Comparison of ENCODE assay signal across 16 cellular contexts in genomic region chr6:94894300-94894699, GRCh38.
DNase-seq lines count a peak whose midpoint lies in the region; ATAC-seq and TF ChIP-seq lines count a peak whose summit lies in the region.
"Had no signal": no experiment of that assay in that cellular context is flagged by ENCODE, and none has a peak within 500 bp of the region (broad histone marks: within the 10 kb centered on the region; RNA-seq: fewer than 3 reads in every experiment).

No MANE protein-coding gene starts in this region.

- no peaks in the 10 kb centered on the region for H3K4me1 Mint-ChIP-seq in MCF 10A (ENCODE audit: insufficient read depth, unreplicated experiment)
- H3K4me1 Mint-ChIP-seq in activated CD4-positive, alpha-beta T cell treated with anti-CD3 and anti-CD28 coated beads, Interleukin-2, amount 10 ng/mL, durations not matched to agents 7 days and 5 days, result no peaks in the 10 kb centered on the region
- H3K4me1 Mint-ChIP-seq: CD4-positive, alpha-beta memory T cell had no signal

- no peak overlapping the region for H4K91ac ChIP-seq in neuronal stem cell (ENCODE audit: low read depth, low read length, poor library complexity)

- H2BK12ac ChIP-seq in neuronal stem cell (ENCODE audit: low read length), result no peak overlapping the region

- H2AK5ac ChIP-seq in neuronal stem cell (ENCODE audit: low read depth, low read length), result no peak overlapping the region

- H3K4me1 ChIP-seq in breast epithelium, result no peaks in the 10 kb centered on the region
- H3K4me1 ChIP-seq in RWPE2 (ENCODE audit: insufficient read depth, poor library complexity, severe bottlenecking), result peaks cover 11% of the 10 kb centered on the region
- no peaks in the 10 kb centered on the region for H3K4me1 ChIP-seq in neuronal stem cell (ENCODE audit: control insufficient read depth in 2 of 2, insufficient read depth in 1 of 2, low read depth in 1 of 2, low read length in 2 of 2)
- H3K4me1 ChIP-seq in aorta (ENCODE audit: control insufficient read depth in 1 of 2, insufficient read depth in 2 of 2, low read length in 2 of 2), result no peaks in the 10 kb centered on the region
- H3K4me1 ChIP-seq: BLaER1 treated with 17β-estradiol and CSF1 and Interleukin-3, amounts not matched to agents 10 nM and 100 nM had no signal

- no peak overlapping the region for H2BK5ac ChIP-seq in neuronal stem cell (ENCODE audit: low read length)

- H4K8ac ChIP-seq in neuronal stem cell (ENCODE audit: low read depth, low read length), result no peak overlapping the region

- no peak overlapping the region for H3K27ac ChIP-seq in breast epithelium
- no peak overlapping the region for H3K27ac ChIP-seq in RWPE2 (ENCODE audit: poor library complexity, severe bottlenecking)
- no peak overlapping the region for H3K27ac ChIP-seq in neuronal stem cell (replicated peaks; ENCODE audit: low read length)
- H3K27ac ChIP-seq in aorta (ENCODE audit: low read depth in 1 of 2, low read length in 2 of 2), result no peak overlapping the region
- H3K27ac ChIP-seq: BLaER1 treated with 17β-estradiol and CSF1 and Interleukin-3, amounts not matched to agents 10 nM and 100 nM had no signal

- no peaks in the 10 kb centered on the region for H3K9me3 Mint-ChIP-seq in MCF 10A (ENCODE audit: unreplicated experiment)
- H3K9me3 Mint-ChIP-seq in activated CD4-positive, alpha-beta T cell treated with anti-CD3 and anti-CD28 coated beads, Interleukin-2, amount 10 ng/mL, durations not matched to agents 7 days and 5 days, result no peaks in the 10 kb centered on the region

- no TSS peak for BruUV-seq in MCF 10A (replicated peaks; lab: Mats Ljungman, UMichigan)

- no peak overlapping the region for H3K9ac ChIP-seq in neuronal stem cell (ENCODE audit: low read depth, low read length, poor library complexity)
- H3K9ac ChIP-seq: BLaER1 treated with 17β-estradiol and CSF1 and Interleukin-3, amounts not matched to agents 10 nM and 100 nM had no signal

- peaks cover 25% of the 10 kb centered on the region for H3K27me3 Mint-ChIP-seq in MCF 10A (ENCODE audit: insufficient read depth, unreplicated experiment)
- no peaks in the 10 kb centered on the region for H3K27me3 Mint-ChIP-seq in activated CD4-positive, alpha-beta T cell treated with anti-CD3 and anti-CD28 coated beads, Interleukin-2, amount 10 ng/mL, durations not matched to agents 7 days and 5 days
- H3K27me3 Mint-ChIP-seq: CD4-positive, alpha-beta memory T cell had no signal

- H3K27me3 ChIP-seq in breast epithelium (no peaks in the 10 kb centered on the region), RWPE2 (ENCODE audit: insufficient read depth, poor library complexity, severe bottlenecking) (no peaks in the 10 kb centered on the region), neuronal stem cell (ENCODE audit: control insufficient read depth in 3 of 3, insufficient read depth in 3 of 3, low read depth in 1 of 3, low read length in 3 of 3) (no peaks in the 10 kb centered on the region), aorta (ENCODE audit: control insufficient read depth in 1 of 2, insufficient read depth in 2 of 2, low read length in 1 of 2) (no peaks in the 10 kb centered on the region)
- H3K27me3 ChIP-seq: BLaER1 treated with 17β-estradiol and CSF1 and Interleukin-3, amounts not matched to agents 10 nM and 100 nM had no signal

- intact Hi-C loops in MCF 10A (cut with micrococcal nuclease) (no loop called here), breast epithelium (cut with DNase I; ENCODE audit: low total_unique reads) (no loop called here), aorta (cut with DNase I) (no loop called here)

- DNase-seq in MCF 10A (ENCODE audit: unreplicated experiment) (peak; percentile 8), breast epithelium (ENCODE audit: low spot score in 2 of 2) (no peak), RWPE2 (ENCODE audit: low spot score) (no peak), epithelial cell of esophagus (ENCODE audit: low read depth) (peak; percentile 89), neuronal stem cell (ENCODE audit: low spot score) (no peak), OCI-M2 (lab: John Stamatoyannopoulos, UW; ENCODE audit: unreplicated experiment) (no peak), aorta (no peak)
- no peak for DNase-seq in activated CD4-positive, alpha-beta T cell treated with anti-CD3 and anti-CD28 coated beads, Interleukin-2, amount 10 ng/mL, durations not matched to agents 7 days and 5 days
- DNase-seq: ACHN; CD4-positive, alpha-beta memory T cell; DND-41; GF-D8; GOT3; HCEC 1CT; HFFc6 had no signal

- no peak overlapping the region for H3K18ac ChIP-seq in neuronal stem cell (ENCODE audit: low read length)

- H3K4me2 ChIP-seq in neuronal stem cell (ENCODE audit: insufficient read depth, low read length, poor library complexity, severe bottlenecking), result no peak overlapping the region
- H3K4me2 ChIP-seq: BLaER1 treated with 17β-estradiol and CSF1 and Interleukin-3, amounts not matched to agents 10 nM and 100 nM had no signal

- no peak overlapping the region for H3K4me3 Mint-ChIP-seq in MCF 10A (ENCODE audit: unreplicated experiment)
- H3K4me3 Mint-ChIP-seq in activated CD4-positive, alpha-beta T cell treated with anti-CD3 and anti-CD28 coated beads, Interleukin-2, amount 10 ng/mL, durations not matched to agents 7 days and 5 days, result no peak overlapping the region
- H3K4me3 Mint-ChIP-seq: CD4-positive, alpha-beta memory T cell; HFFc6 had no signal

- no peak overlapping the region for H3K23ac ChIP-seq in neuronal stem cell (ENCODE audit: low read depth, low read length, poor library complexity)

- no peak for TF ChIP-seq POLR2A in breast epithelium (IDR thresholded peaks at IDR 0.05)

- H3K79me1 ChIP-seq in neuronal stem cell (ENCODE audit: low read depth, low read length), result no peaks in the 10 kb centered on the region

- no peaks in the 10 kb centered on the region for H3K36me3 Mint-ChIP-seq in MCF 10A (ENCODE audit: insufficient read depth, unreplicated experiment)
- no peaks in the 10 kb centered on the region for H3K36me3 Mint-ChIP-seq in activated CD4-positive, alpha-beta T cell treated with anti-CD3 and anti-CD28 coated beads, Interleukin-2, amount 10 ng/mL, durations not matched to agents 7 days and 5 days (ENCODE audit: low read depth)
- H3K36me3 Mint-ChIP-seq: CD4-positive, alpha-beta memory T cell had no signal

- H3K14ac ChIP-seq in neuronal stem cell (ENCODE audit: low read length), result no peak overlapping the region

- H3K4me3 ChIP-seq in breast epithelium, result no peak overlapping the region
- H3K4me3 ChIP-seq in RWPE2 (ENCODE audit: severe bottlenecking), result no peak overlapping the region
- no peak overlapping the region for H3K4me3 ChIP-seq in epithelial cell of esophagus (ENCODE audit: low read length)
- H3K4me3 ChIP-seq in neuronal stem cell (ENCODE audit: low read length in 2 of 2), result no peak overlapping the region
- H3K4me3 ChIP-seq in aorta (ENCODE audit: low read length in 2 of 2), result no peak overlapping the region
- H3K4me3 ChIP-seq: BLaER1 treated with 17β-estradiol and CSF1 and Interleukin-3, amounts not matched to agents 10 nM and 100 nM had no signal

- WGBS in neuronal stem cell (ENCODE audit: extremely low coverage in 2 of 2, insufficient read length in 2 of 2, insufficient replicate concordance in 1 of 2), 2 donors, result no CpG with 5 or more reads among the region's 3 CpGs
- WGBS in aorta, 2 donors, result 63 to 74% methylated on average over 3 of the region's 3 CpGs

- H3K9me3 ChIP-seq in breast epithelium (no peaks in the 10 kb centered on the region), RWPE2 (ENCODE audit: severe bottlenecking) (no peaks in the 10 kb centered on the region), neuronal stem cell (replicated peaks in 1 of 2; ENCODE audit: control insufficient read depth in 2 of 2, insufficient read depth in 1 of 2, low read depth in 1 of 2, low read length in 2 of 2) (no peaks in the 10 kb centered on the region), aorta (ENCODE audit: control insufficient read depth, low read length) (no peaks in the 10 kb centered on the region)
- H3K9me3 ChIP-seq: BLaER1 treated with 17β-estradiol and CSF1 and Interleukin-3, amounts not matched to agents 10 nM and 100 nM had no signal

- H2BK15ac ChIP-seq in neuronal stem cell (ENCODE audit: low read length), result no peak overlapping the region

- peak; percentile 86 for ATAC-seq in RWPE2 (ENCODE audit: low read depth)
- ATAC-seq in aorta (ENCODE audit: low FRiP score), result no peak

- no peak overlapping the region for H3K27ac Mint-ChIP-seq in MCF 10A (ENCODE audit: low read depth, unreplicated experiment)
- no peak overlapping the region for H3K27ac Mint-ChIP-seq in activated CD4-positive, alpha-beta T cell treated with anti-CD3 and anti-CD28 coated beads, Interleukin-2, amount 10 ng/mL, durations not matched to agents 7 days and 5 days
- H3K27ac Mint-ChIP-seq: CD4-positive, alpha-beta memory T cell; HFFc6 had no signal

- POLR2A ChIA-PET in MCF 10A (lab: Yijun Ruan, JAX), result interaction anchor here (0.6 kb wide), 1 partner anchor 755 kb away, joined by 3 read pairs; no protein-coding TSS in a partner anchor
- POLR2A ChIA-PET in activated CD4-positive, alpha-beta T cell treated with anti-CD3 and anti-CD28 coated beads, Interleukin-2, amount 10 ng/mL, durations not matched to agents 7 days and 5 days (lab: Charles Lee), result no interaction called here

- TF ChIP-seq CTCF in MCF 10A (IDR thresholded peaks at IDR 0.05; ENCODE audit: unreplicated experiment), result no peak
- TF ChIP-seq CTCF in breast epithelium (IDR thresholded peaks at IDR 0.05), result no peak
- TF ChIP-seq CTCF in RWPE2 (IDR thresholded peaks at IDR 0.05; ENCODE audit: poor library complexity, severe bottlenecking), result no peak
- TF ChIP-seq CTCF in epithelial cell of esophagus (IDR thresholded peaks at IDR 0.05; ENCODE audit: insufficient read depth, low read depth, low read length, missing control alignments), result no peak

- no peak overlapping the region for H2BK120ac ChIP-seq in neuronal stem cell (ENCODE audit: low read depth, low read length)

- H3K36me3 ChIP-seq in breast epithelium (no peaks in the 10 kb centered on the region), RWPE2 (ENCODE audit: low read depth) (no peaks in the 10 kb centered on the region), neuronal stem cell (replicated peaks in 1 of 2; ENCODE audit: control insufficient read depth in 2 of 2, insufficient read depth in 2 of 2, low read length in 2 of 2) (no peaks in the 10 kb centered on the region), aorta (ENCODE audit: control insufficient read depth in 1 of 2, insufficient read depth in 2 of 2, low read length in 1 of 2) (no peaks in the 10 kb centered on the region)
- H3K36me3 ChIP-seq: BLaER1 treated with 17β-estradiol and CSF1 and Interleukin-3, amounts not matched to agents 10 nM and 100 nM had no signal

- no peak overlapping the region for H3K4ac ChIP-seq in neuronal stem cell (ENCODE audit: low read length)

- CTCF ChIA-PET in MCF 10A (lab: Yijun Ruan, JAX), result interaction anchor here (1.1 kb wide), 1 partner anchor 182 kb away, joined by 3 read pairs; no protein-coding TSS in a partner anchor
- CTCF ChIA-PET in activated CD4-positive, alpha-beta T cell treated with anti-CD3 and anti-CD28 coated beads, Interleukin-2, amount 10 ng/mL, durations not matched to agents 7 days and 5 days (lab: Charles Lee), result no interaction called here

- peak overlapping the region; percentile 15 for H2AFZ ChIP-seq in neuronal stem cell (ENCODE audit: low read length)

Comparison
In these comparisons a context has a peak if more than half of its experiments do, and no peak if none do; other contexts are left out.
1. DNase-seq: peak in MCF 10A (single experiment) and epithelial cell of esophagus (single experiment); none in breast epithelium (0 of 2), RWPE2 (single experiment), neuronal stem cell (single experiment), OCI-M2 (single experiment), activated CD4-positive, alpha-beta T cell treated with anti-CD3 and anti-CD28 coated beads, Interleukin-2, amount 10 ng/mL, durations not matched to agents 7 days and 5 days (single experiment) and aorta (0 of 2).